ENCODE assay signal across 8 cellular contexts in genomic region chr7:65006094-65006992, GRCh38. TPM values are rescaled to one million over a fixed set of nuclear protein-coding genes. Genes with fewer than 3 reads are reported as not detected.
A peak's percentile ranks its signal among the peaks of the same experiment; 100 is the strongest.
DNase-seq lines count a peak whose midpoint lies in the region; ATAC-seq and TF ChIP-seq lines count a peak whose summit lies in the region.

ERV3-1 (minus strand) TSS chr7:65006687; CDS start chr7:64993026, 13,661 bp downstream.

- TF ChIP-seq POLR2A in adrenal gland (IDR thresholded peaks at IDR 0.05) (peak; percentile 98 to 99), upper lobe of left lung (IDR thresholded peaks at IDR 0.05) (peak in 3 of 4 donors; percentile 91 to 98 (median 97))

- TF ChIP-seq CTCF in GM12865 (IDR thresholded peaks at IDR 0.05; ENCODE audit: insufficient read depth, low read depth, low read length, missing control alignments) (no peak), adrenal gland (IDR thresholded peaks at IDR 0.05) (no peak), heart right ventricle (IDR thresholded peaks at IDR 0.05) (no peak), upper lobe of left lung (IDR thresholded peaks at IDR 0.05) (peak in 1 of 6 experiments; percentile 9)

- no peaks in the 10 kb centered on the region for H3K27me3 ChIP-seq in adrenal gland
- H3K27me3 ChIP-seq in heart right ventricle, result no peaks in the 10 kb centered on the region
- H3K27me3 ChIP-seq in upper lobe of left lung, result no peaks in the 10 kb centered on the region

- no peak for TF ChIP-seq EP300 in upper lobe of left lung (IDR thresholded peaks at IDR 0.05)

- H3K4me3 ChIP-seq in GM12865 (ENCODE audit: low read depth, low read length), result peak within 1 kb of the TSS; percentile 85
- peak within 1 kb of the TSS; percentile 25 to 95 (median 81) for H3K4me3 ChIP-seq in adrenal gland
- H3K4me3 ChIP-seq in heart right ventricle, result peak within 1 kb of the TSS; percentile 45 to 91 (median 74)
- peak within 1 kb of the TSS; percentile 72 to 81 (median 76) for H3K4me3 ChIP-seq in upper lobe of left lung

- ATAC-seq in HG02759 (IDR thresholded peaks at IDR 0.05; ENCODE audit: unreplicated experiment) (peak; percentile 100), heart right ventricle (peak; percentile 100), upper lobe of left lung (ENCODE audit: low FRiP score in 2 of 2) (peak; percentile 98 to 99)

- peaks cover 26 to 38% of the 10 kb centered on the region in 2 donors for H3K4me1 ChIP-seq in adrenal gland (replicated peaks in 1 of 2)
- peaks cover 7 to 51% (median 39%) of the 10 kb centered on the region in 9 donors for H3K4me1 ChIP-seq in heart right ventricle
- peaks cover 19 to 45% (median 31%) of the 10 kb centered on the region in 4 donors for H3K4me1 ChIP-seq in upper lobe of left lung

- 0 to 1% (median 1%) methylated on average over 13 to 33 of the region's 33 CpGs for WGBS in adrenal gland, 4 donors
- WGBS in heart right ventricle, 2 donors, result 1% methylated on average over 33 of the region's 33 CpGs
- WGBS in upper lobe of left lung, 2 donors, result 0 to 1% methylated on average over 15 to 24 of the region's 33 CpGs

- peak; percentile 97 for DNase-seq in GM12865 (ENCODE audit: low read depth)
- peak; percentile 95 for DNase-seq in NCI-H1436 (lab: John Stamatoyannopoulos, UW)
- DNase-seq in T follicular helper cell (ENCODE audit: low read depth), result peak; percentile 91
- peak; percentile 94 to 99 (median 98) for DNase-seq in adrenal gland
- DNase-seq in heart right ventricle, result peak; percentile 93 to 98
- peak; percentile 96 to 100 (median 98) for DNase-seq in posterior cingulate gyrus
- DNase-seq in upper lobe of left lung, result peak; percentile 85 to 99

- no peaks in the 10 kb centered on the region for H3K36me3 ChIP-seq in adrenal gland (replicated peaks in 1 of 2)
- peaks cover 0 to 7% (median 0%) of the 10 kb centered on the region in 9 donors for H3K36me3 ChIP-seq in heart right ventricle
- H3K36me3 ChIP-seq in upper lobe of left lung, result peaks cover 0 to 7% (median 0%) of the 10 kb centered on the region in 4 donors

- H3K27ac ChIP-seq in adrenal gland (peak within 1 kb of the TSS; percentile 60 to 92 (median 84)), heart right ventricle (peak within 1 kb of the TSS; percentile 47 to 95 (median 86)), upper lobe of left lung (peak within 1 kb of the TSS; percentile 76 to 94 (median 88))

- no peaks in the 10 kb centered on the region for H3K9me3 ChIP-seq in adrenal gland (replicated peaks in 1 of 3)
- H3K9me3 ChIP-seq in heart right ventricle, result peaks cover 0 to 8% (median 0%) of the 10 kb centered on the region in 11 donors
- H3K9me3 ChIP-seq in upper lobe of left lung, result no peaks in the 10 kb centered on the region

- intact Hi-C loops in adrenal gland (cut with DNase I) (no loop called here), heart right ventricle (cut with DNase I) (no loop called here), posterior cingulate gyrus (cut with DNase I) (loop anchor here (1.0 kb wide), 1 partner anchor 32 kb away; no protein-coding TSS in a partner anchor)

RNA-seq across cellular contexts. Expression of gene ERV3-1, which starts in this region (rescaled TPM):
- total RNA-seq in adrenal gland (100 to 1,000 TPM in 2 of 8 donors, 10 to 100 TPM in 6; 37.6 to 180 (median 68.5) TPM), heart right ventricle (1 to 10 TPM; 4.6 to 9.3 (median 6.7) TPM), upper lobe of left lung (10 to 100 TPM; 17.9 to 38.8 (median 25.3) TPM)
- polyA plus RNA-seq in adrenal gland (10 to 100 TPM in 2 of 3 donors, 1 to 10 TPM in 1; 9.6 to 67.7 (median 18.6) TPM), heart right ventricle (1 to 10 TPM; 2.0 to 3.0 TPM)

Comparison
In these comparisons a context has a peak if more than half of its experiments do, and no peak if none do; other contexts are left out.
1. Peak in every context shown above with its lines: DNase-seq, ATAC-seq, H3K4me3 ChIP-seq and H3K27ac ChIP-seq.